ENCODE assay signal across 20 cellular contexts in genomic region chr6:13212096-13212495, GRCh38.
"Had no signal": no experiment of that assay in that cellular context is flagged by ENCODE, and none has a peak within 500 bp of the region (broad histone marks: within the 10 kb centered on the region; RNA-seq: fewer than 3 reads in every experiment).

No MANE protein-coding gene starts in this region.

- DNase-seq: stimulated activated CD4-positive, alpha-beta T cell treated with anti-CD3 and anti-CD28 coated beads, Interleukin-2, amount 100 ng/mL, for 48 hours; stimulated activated CD4-positive, alpha-beta T cell treated with anti-CD3 and anti-CD28 coated beads, Interleukin-4, amount 100 ng/mL, for 1 hour; stimulated activated CD4-positive, alpha-beta T cell treated with anti-CD3 and anti-CD28 coated beads, Interleukin-4, amount 100 ng/mL, for 24 hours; stimulated activated CD4-positive, alpha-beta T cell treated with anti-CD3 and anti-CD28 coated beads, Interleukin-4, amount 100 ng/mL, for 4 hours; stimulated activated CD8-positive, alpha-beta memory T cell treated with anti-CD3 and anti-CD28 coated beads, Interleukin-4, amount 100 ng/mL, for 48 hours; stimulated activated naive B cell treated with anti-CD40 and anti-IgM and Interleukin-4, amounts not matched to agents 10 μg/mL and 1 μg/mL and 100 μg/mL, for 72 hours; stimulated activated naive CD4-positive, alpha-beta T cell; stimulated activated naive CD4-positive, alpha-beta T cell treated with Interleukin-2 at 50 U/mL for 16 hours; stimulated activated naive CD8-positive, alpha-beta T cell treated with anti-CD3 and anti-CD28 coated beads, Interleukin-15, amount 100 ng/mL, for 72 hours; stimulated activated naive CD8-positive, alpha-beta T cell treated with anti-CD3 and anti-CD28 coated beads, Interleukin-15, Interleukin-2, amounts not matched to agents 100 U/mL and 50 U/mL, for 24 hours; stomach; substantia nigra; testis; thyroid gland; tibial artery; transverse colon; trophoblast cell; upper lobe of left lung; upper lobe of right lung; uterus had no signal
